ENCODE assay signal across 15 cellular contexts in genomic region chr10:31129880-31130405, GRCh38.
DNase-seq lines count a peak whose midpoint lies in the region; ATAC-seq and TF ChIP-seq lines count a peak whose summit lies in the region.
"Had no signal": no experiment of that assay in that cellular context is flagged by ENCODE, and none has a peak within 500 bp of the region (broad histone marks: within the 10 kb centered on the region; RNA-seq: fewer than 3 reads in every experiment).

No MANE protein-coding gene starts in this region.

- intact Hi-C loops in left ventricle myocardium inferior (cut with micrococcal nuclease), result no loop called here
- intact Hi-C loops in left cardiac atrium (cut with DNase I), result loop anchor here in 1 of 2 donors (10.0 kb wide), 1 partner anchor 95 kb away; the partner anchor contains the start of gene ZNF438
- intact Hi-C loops in sigmoid colon (cut with DNase I), result loop anchor here (5.0 kb wide), 2 partner anchors 98 to 472 kb away; partner anchors contain the start of gene ZNF438
- intact Hi-C loops in lower lobe of right lung (cut with DNase I), result no loop called here

- H3K27ac ChIP-seq in left ventricle myocardium inferior (replicated peaks), result peak overlapping the region; percentile 39
- H3K27ac ChIP-seq in gastroesophageal sphincter, result peak overlapping the region in 3 of 4 donors; percentile 23 to 85 (median 68)
- peak overlapping the region; percentile 53 to 90 (median 56) for H3K27ac ChIP-seq in sigmoid colon
- H3K27ac ChIP-seq in lower lobe of right lung, result no peak overlapping the region

- ATAC-seq in left cardiac atrium, result no peak
- ATAC-seq in gastroesophageal sphincter, result no peak
- ATAC-seq in HG02763 (IDR thresholded peaks at IDR 0.05; ENCODE audit: unreplicated experiment), result no peak
- ATAC-seq in GM18505 (IDR thresholded peaks at IDR 0.05; ENCODE audit: unreplicated experiment), result no peak
- no peak for ATAC-seq in lower lobe of right lung

- no peaks in the 10 kb centered on the region for H3K27me3 ChIP-seq in left ventricle myocardium inferior (ENCODE audit: low read depth)
- no peaks in the 10 kb centered on the region for H3K27me3 ChIP-seq in gastroesophageal sphincter
- H3K27me3 ChIP-seq in sigmoid colon, result no peaks in the 10 kb centered on the region
- H3K27me3 ChIP-seq in lower lobe of right lung (ENCODE audit: low read depth), result no peaks in the 10 kb centered on the region

- 51 to 85% methylated on average over 2 to 6 of the region's 6 CpGs for WGBS in gastroesophageal sphincter (ENCODE audit: low coverage in 1 of 2), 2 donors
- WGBS in sigmoid colon, 2 donors, result 86 to 93% methylated on average over 6 of the region's 6 CpGs

- H3K4me3 ChIP-seq in left ventricle myocardium inferior (no peak overlapping the region), gastroesophageal sphincter (no peak overlapping the region), sigmoid colon (no peak overlapping the region), lower lobe of right lung (no peak overlapping the region)
- H3K4me3 ChIP-seq: PC-9 had no signal

- TF ChIP-seq CTCF in left ventricle myocardium inferior (IDR thresholded peaks at IDR 0.05; ENCODE audit: borderline replicate concordance) (no peak), gastroesophageal sphincter (IDR thresholded peaks at IDR 0.05) (no peak), sigmoid colon (IDR thresholded peaks at IDR 0.05) (no peak), lower lobe of right lung (IDR thresholded peaks at IDR 0.05) (no peak)

- TF ChIP-seq EP300 in gastroesophageal sphincter (IDR thresholded peaks at IDR 0.05), result no peak
- no peak for TF ChIP-seq EP300 in sigmoid colon (IDR thresholded peaks at IDR 0.05)

- DNase-seq in left ventricle myocardium inferior (no peak), left cardiac atrium (no peak), sigmoid colon (peak; percentile 77), lower lobe of right lung (no peak), NCI-H446 (lab: John Stamatoyannopoulos, UW) (no peak)
- DNase-seq: AML-193, GOT3, KG1, NCI-H1105, NCI-H187, NCI-H774, PC-9 had no signal

- H3K9me3 ChIP-seq in left ventricle myocardium inferior (replicated peaks), result no peaks in the 10 kb centered on the region
- H3K9me3 ChIP-seq in gastroesophageal sphincter, result no peaks in the 10 kb centered on the region
- no peaks in the 10 kb centered on the region for H3K9me3 ChIP-seq in sigmoid colon
- no peaks in the 10 kb centered on the region for H3K9me3 ChIP-seq in lower lobe of right lung

- H3K4me1 ChIP-seq in left ventricle myocardium inferior (peaks cover 30% of the 10 kb centered on the region), gastroesophageal sphincter (peaks cover 0 to 51% (median 20%) of the 10 kb centered on the region in 3 donors), sigmoid colon (peaks cover 0 to 35% (median 29%) of the 10 kb centered on the region in 4 donors), lower lobe of right lung (peaks cover 15% of the 10 kb centered on the region)

- H3K36me3 ChIP-seq in left ventricle myocardium inferior (no peaks in the 10 kb centered on the region), gastroesophageal sphincter (no peaks in the 10 kb centered on the region), sigmoid colon (no peaks in the 10 kb centered on the region), lower lobe of right lung (no peaks in the 10 kb centered on the region)

- TF ChIP-seq POLR2A in gastroesophageal sphincter (IDR thresholded peaks at IDR 0.05) (no peak), sigmoid colon (IDR thresholded peaks at IDR 0.05) (no peak), GM18505 (IDR thresholded peaks at IDR 0.05; ENCODE audit: borderline replicate concordance, extremely low read depth, insufficient read depth, insufficient read length) (no peak)
